In genomic region chr12:84913151-84913550, GRCh38 we compare ENCODE assay signal across 11 cellular contexts. TPM values are rescaled to one million over a fixed set of nuclear protein-coding genes. Genes with fewer than 3 reads are reported as not detected.
DNase-seq lines count a peak whose midpoint lies in the region; ATAC-seq and TF ChIP-seq lines count a peak whose summit lies in the region.
"Had no signal": no experiment of that assay in that cellular context is flagged by ENCODE, and none has a peak within 500 bp of the region (broad histone marks: within the 10 kb centered on the region; RNA-seq: fewer than 3 reads in every experiment).

No MANE protein-coding gene starts in this region.

- H2BK120ac ChIP-seq in mesendoderm (ENCODE audit: low read depth, low read length), result no peak overlapping the region

- H3K18ac ChIP-seq in mesendoderm (ENCODE audit: low read length), result peak overlapping the region; percentile 26

- H2BK15ac ChIP-seq in mesendoderm (replicated peaks; ENCODE audit: low read depth), result no peak overlapping the region

- no peak for ATAC-seq in HG03095 (IDR thresholded peaks at IDR 0.05; ENCODE audit: unreplicated experiment)
- no peak for ATAC-seq in HG02938 (IDR thresholded peaks at IDR 0.05; ENCODE audit: unreplicated experiment)

- peak overlapping the region; percentile 80 for H3K56ac ChIP-seq in mesendoderm (ENCODE audit: low read length)

- H3K27me3 Mint-ChIP-seq in activated naive CD8-positive, alpha-beta T cell treated with anti-CD3 and anti-CD28 coated beads for 36 hours, result peaks cover 44% of the 10 kb centered on the region

- no peak overlapping the region for H4K8ac ChIP-seq in mesendoderm (ENCODE audit: low read depth, low read length)

- H4K5ac ChIP-seq in mesendoderm (ENCODE audit: low read length), result no peak overlapping the region

- no peak overlapping the region for H3K23ac ChIP-seq in mesendoderm (ENCODE audit: low read length)

- H3K27ac ChIP-seq in 22Rv1 (peak overlapping the region; percentile 31), dorsolateral prefrontal cortex (peak overlapping the region in 57 of 59 donors; percentile 59 to 94 (median 86)), mesendoderm (ENCODE audit: low read depth, low read length) (no peak overlapping the region)

- H3K27me3 ChIP-seq in MG63, result peaks cover 6% of the 10 kb centered on the region; the same call in 1 of the 2 replicates
- peaks cover 0 to 13% (median 0%) of the 10 kb centered on the region in 45 donors for H3K27me3 ChIP-seq in dorsolateral prefrontal cortex
- H3K27me3 ChIP-seq in mesendoderm (ENCODE audit: insufficient read depth, low read length, poor library complexity), result no peaks in the 10 kb centered on the region

- peak overlapping the region; percentile 78 for H3K9ac ChIP-seq in mesendoderm (ENCODE audit: low read length)

- intact Hi-C loops in dorsolateral prefrontal cortex (cut with DNase I), result no loop called here

- H3K36me3 ChIP-seq in MG63 (no peaks in the 10 kb centered on the region), mesendoderm (ENCODE audit: control insufficient read depth, insufficient read depth, low read length) (no peaks in the 10 kb centered on the region)

- H3K4me1 ChIP-seq in mesendoderm (ENCODE audit: control insufficient read depth, low read depth, low read length), result no peaks in the 10 kb centered on the region

- H2AK5ac ChIP-seq in mesendoderm (ENCODE audit: low read length), result no peak overlapping the region

- no peak for TF ChIP-seq CTCF in 22Rv1 (IDR thresholded peaks at IDR 0.05)
- TF ChIP-seq CTCF in dorsolateral prefrontal cortex (IDR thresholded peaks at IDR 0.05 in 54 of 56, conservative IDR thresholded peaks at IDR 0.05 in 2 of 56; ENCODE audit: low read depth in 1 of 56, partially characterized antibody in 56 of 56), result no peak

- no peaks in the 10 kb centered on the region for H3K9me3 Mint-ChIP-seq in activated naive CD8-positive, alpha-beta T cell treated with anti-CD3 and anti-CD28 coated beads for 36 hours

- peaks cover 2% of the 10 kb centered on the region for H3K79me1 ChIP-seq in mesendoderm (ENCODE audit: low read length)

- H3K9me3 ChIP-seq in MG63, result no peaks in the 10 kb centered on the region

- no peak overlapping the region for H3K4ac ChIP-seq in mesendoderm (ENCODE audit: low read depth, low read length)

- H3K79me2 ChIP-seq in mesendoderm (ENCODE audit: control insufficient read depth, insufficient read depth, low read length), result peaks cover 12% of the 10 kb centered on the region

- no peak for DNase-seq in MG63
- peak in 3 of 10 donors; percentile 9 to 56 (median 15) for DNase-seq in dorsolateral prefrontal cortex
- peak; percentile 74 for DNase-seq in mesendoderm
- DNase-seq in amniotic stem cell (lab: John Stamatoyannopoulos, UW), result no peak
- DNase-seq in activated naive CD8-positive, alpha-beta T cell treated with anti-CD3 and anti-CD28 coated beads for 36 hours, result no peak
- DNase-seq: Calu3 had no signal

- no peak overlapping the region for H3K4me3 Mint-ChIP-seq in activated naive CD8-positive, alpha-beta T cell treated with anti-CD3 and anti-CD28 coated beads for 36 hours

- peaks cover 9% of the 10 kb centered on the region for H3K4me1 Mint-ChIP-seq in activated naive CD8-positive, alpha-beta T cell treated with anti-CD3 and anti-CD28 coated beads for 36 hours

- no peak overlapping the region for H2BK5ac ChIP-seq in mesendoderm (ENCODE audit: low read length)

- H3K36me3 Mint-ChIP-seq in activated naive CD8-positive, alpha-beta T cell treated with anti-CD3 and anti-CD28 coated beads for 36 hours, result no peaks in the 10 kb centered on the region

- WGBS in mesendoderm (ENCODE audit: extremely low coverage, insufficient coverage, low lambda C conversion rate), result no CpG with 5 or more reads among the region's 10 CpGs

- H3K4me3 ChIP-seq in MG63 (peak overlapping the region; percentile 55), dorsolateral prefrontal cortex (peak overlapping the region; percentile 37 to 93 (median 75)), mesendoderm (ENCODE audit: low read length) (peak overlapping the region; percentile 51)

- peak overlapping the region; percentile 74 for H3K4me2 ChIP-seq in mesendoderm (ENCODE audit: low read length)

- H3K27ac Mint-ChIP-seq in activated naive CD8-positive, alpha-beta T cell treated with anti-CD3 and anti-CD28 coated beads for 36 hours, result no peak overlapping the region

RNA-seq across cellular contexts. Expression of gene SLC6A15, which starts 0.6 kb away (rescaled TPM):
- total RNA-seq in MG63 (2014; rRNA removed; shearing (Covaris generic); ENCODE audit: low replicate concordance), result 0.30 and 1.5 TPM in 2 replicates
- total RNA-seq in dorsolateral prefrontal cortex, result 100 to 1,000 TPM in 9 of 120 experiments, 10 to 100 TPM in 111; 25.0 to 113 (median 75.9) TPM
- polyA plus RNA-seq in mesendoderm (2013, experiment 1 of 2), result 15.9 TPM
- 15.2 TPM for polyA plus RNA-seq in mesendoderm (2013, experiment 2 of 2)
- total RNA-seq in activated naive CD8-positive, alpha-beta T cell treated with anti-CD3 and anti-CD28 coated beads for 36 hours, result under 1 TPM; 0.14 to 0.29 TPM
- total RNA-seq: Calu3; T-helper 2 cell treated with Interferon-gamma antibody and Interleukin-4, amounts not matched to agents 100 ng/mL and 5 ng/mL, for 36 hours had no signal
- polyA plus RNA-seq: aorta had no signal

Comparison
In these comparisons a context has a peak if more than half of its experiments do, and no peak if none do; other contexts are left out.
1. RNA of gene SLC6A15, which starts 0.6 kb away (total RNA-seq): 25.0 to 113 TPM in dorsolateral prefrontal cortex; 0.30 to 1.5 TPM in MG63 and 0.14 to 0.29 TPM in activated naive CD8-positive, alpha-beta T cell treated with anti-CD3 and anti-CD28 coated beads for 36 hours; every median in the first group is over 10 times any median in the second.
2. Peak in every context shown above with its lines, with median percentiles within 50 percentile points of each other: H3K4me3 ChIP-seq.